In the genomic region with DNA sequence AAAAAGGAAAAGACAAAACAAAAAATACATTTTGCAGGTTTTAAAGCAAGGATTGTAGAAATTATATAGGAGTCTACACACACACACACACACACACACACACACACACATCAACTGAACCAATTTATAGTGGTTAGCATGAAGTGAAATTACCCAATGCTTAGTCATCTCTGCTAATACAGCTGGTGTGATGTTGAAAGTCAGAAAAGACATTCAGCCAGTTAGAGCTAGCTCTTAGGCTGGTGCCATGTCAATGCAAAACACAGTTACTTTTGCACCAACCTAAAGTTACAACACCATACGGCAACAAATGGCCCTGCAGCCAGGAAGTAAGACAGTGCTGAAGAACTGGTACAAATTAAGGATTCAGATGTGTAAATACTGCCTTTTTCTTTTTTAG, we compare ENCODE assay signal across 8 cellular contexts. TPM values are rescaled to one million over a fixed set of nuclear protein-coding genes. Genes with fewer than 3 reads are reported as not detected.
A peak's percentile ranks its signal among the peaks of the same experiment; 100 is the strongest.
DNase-seq lines count a peak whose midpoint lies in the region; ATAC-seq, FAIRE-seq and TF ChIP-seq lines count a peak whose summit lies in the region.
"Had no signal": no experiment of that assay in that cellular context is flagged by ENCODE, and none has a peak within 500 bp of the region (broad histone marks: within the 10 kb centered on the region; RNA-seq: fewer than 3 reads in every experiment).

No MANE protein-coding gene starts in this region.

- intact Hi-C loops in natural killer cell (cut with micrococcal nuclease) = no loop called here
- intact Hi-C loops in left colon (cut with DNase I, micrococcal nuclease) = no loop called here

- FAIRE-seq in GM12891 (lab: Jason Lieb, UNC) = peak; percentile 35

- no peak for DNase-seq in GM12891 (ENCODE audit: insufficient read length, low spot score)
- peak; percentile 70 for DNase-seq in astrocyte of the hippocampus (ENCODE audit: low read depth, low spot score)
- DNase-seq in natural killer cell = no peak
- DNase-seq in NCI-H82 treated with DMSO at 0.1 percent for 48 hours (lab: John Stamatoyannopoulos, UW; ENCODE audit: unreplicated experiment) = no peak
- DNase-seq in stimulated activated CD4-positive, alpha-beta T cell treated with anti-CD3 and anti-CD28 coated beads, Interleukin-1b, Interleukin-23, amount 100 ng/mL, for 48 hours = no peak
- DNase-seq in left colon = no peak
- DNase-seq: heart right ventricle had no signal

- H3K27me3 Mint-ChIP-seq in natural killer cell (ENCODE audit: low read depth in 2 of 2) = no peaks in the 10 kb centered on the region

- no peak overlapping the region for H3K4me3 Mint-ChIP-seq in natural killer cell

- H3K36me3 Mint-ChIP-seq in natural killer cell = no peaks in the 10 kb centered on the region

- no peaks in the 10 kb centered on the region for H3K9me3 Mint-ChIP-seq in natural killer cell

- H3K27ac Mint-ChIP-seq in natural killer cell = no peak overlapping the region

- no peak for TF ChIP-seq POLR2A in GM12891 (IDR thresholded peaks at IDR 0.05; ENCODE audit: low read depth, low read length)

- TF ChIP-seq CTCF in natural killer cell (IDR thresholded peaks at IDR 0.05) = no peak

- H3K4me1 Mint-ChIP-seq in natural killer cell = peaks cover 12 to 18% of the 10 kb centered on the region in 2 donors

- ATAC-seq in HG03565 (IDR thresholded peaks at IDR 0.05; ENCODE audit: unreplicated experiment) (peak; percentile 71), natural killer cell (peak; percentile 78 to 91 (median 84)), left colon (no peak)

TF ChIP-seq in GM12891, 5 proteins besides CTCF, POLR2A, EP300 and RAD21:
- TF ChIP-seq POU2F2 (IDR thresholded peaks at IDR 0.05; ENCODE audit: low read depth, low read length) = no peak
- no peak for TF ChIP-seq POLR2AphosphoS5 (IDR thresholded peaks at IDR 0.05; ENCODE audit: low read depth, low read length)
- no peak for TF ChIP-seq SPI1 (IDR thresholded peaks at IDR 0.05; ENCODE audit: low read depth, low read length)
- no peak for TF ChIP-seq TAF1 (IDR thresholded peaks at IDR 0.05; ENCODE audit: low read depth, low read length)
- TF ChIP-seq PAX5 (IDR thresholded peaks at IDR 0.05; ENCODE audit: insufficient read depth, low read length, severe bottlenecking) = no peak

RNA-seq across cellular contexts. Expression of gene FAM210B, which starts 15.2 kb away (rescaled TPM):
- 1.4 TPM for polyA plus RNA-seq in GM12891 (2012; ENCODE audit: low read depth, missing spikeins)
- total RNA-seq in natural killer cell = 10 to 100 TPM in 1 of 3 donors, 1 to 10 TPM in 2; 6.4 to 11.5 (median 8.8) TPM
- 10 to 100 TPM; 30.2 to 35.3 TPM for total RNA-seq in left colon

RNA-seq across cellular contexts. Expression of gene AURKA, which starts 18.1 kb away (rescaled TPM):
- polyA plus RNA-seq in GM12891 (2012; ENCODE audit: low read depth, missing spikeins) = 30.3 TPM
- 1 to 10 TPM; 1.5 to 2.9 (median 2.0) TPM for total RNA-seq in natural killer cell
- total RNA-seq in left colon = 10 to 100 TPM; 13.3 to 21.1 TPM

RNA-seq across cellular contexts. Expression of gene CSTF1, which starts 18.5 kb away (rescaled TPM):
- polyA plus RNA-seq in GM12891 (2012; ENCODE audit: low read depth, missing spikeins) = 26.7 TPM
- 10 to 100 TPM; 15.8 to 24.3 (median 18.5) TPM for total RNA-seq in natural killer cell
- total RNA-seq in left colon = 10 to 100 TPM; 22.9 to 23.1 TPM

RNA-seq across cellular contexts. Expression of gene CASS4, which starts 38.1 kb away (rescaled TPM):
- 0.58 TPM for polyA plus RNA-seq in GM12891 (2012; ENCODE audit: low read depth, missing spikeins)
- total RNA-seq in natural killer cell (10 to 100 TPM in 2 of 3 donors, 1 to 10 TPM in 1; 9.3 to 13.8 (median 13.4) TPM), left colon (1 to 10 TPM in 1 of 2 donors, under 1 TPM in 1; 0.46 to 1.3 TPM)
